In the genomic region with DNA sequence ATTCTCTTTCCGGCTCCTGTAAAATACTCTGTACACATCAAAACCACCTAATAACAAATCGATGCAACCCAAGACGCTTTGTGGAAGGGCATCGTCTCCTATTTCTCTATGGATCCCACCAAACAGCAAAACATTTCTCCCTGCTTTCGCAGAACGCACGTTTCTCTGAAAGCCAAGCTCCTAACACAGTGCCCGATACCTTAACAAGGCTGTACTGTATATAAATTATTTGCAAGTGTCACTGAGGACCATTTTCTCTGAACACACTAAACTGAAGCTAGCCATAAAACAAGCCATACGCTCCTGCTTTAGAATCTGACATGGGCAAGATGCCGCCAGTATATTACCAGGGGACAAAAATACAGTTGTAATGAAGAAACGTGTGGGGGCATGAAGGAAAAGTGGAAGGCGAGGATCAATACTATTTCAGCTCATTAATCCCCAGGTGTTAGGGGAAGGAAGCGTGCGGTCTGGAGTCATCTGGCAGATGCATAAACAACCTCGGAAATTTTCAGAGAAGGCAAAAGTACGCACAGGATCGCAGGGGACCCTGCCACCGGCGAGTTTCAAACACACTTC, we compare ENCODE assay signal across 1 cellular context.
TF ChIP-seq lines count a peak whose summit lies in the region.

No MANE protein-coding gene starts in this region.

TF ChIP-seq in WTC11, 78 proteins besides CTCF, POLR2A, EP300 and RAD21 (continued from another document):
- TF ChIP-seq, protein P1, sequence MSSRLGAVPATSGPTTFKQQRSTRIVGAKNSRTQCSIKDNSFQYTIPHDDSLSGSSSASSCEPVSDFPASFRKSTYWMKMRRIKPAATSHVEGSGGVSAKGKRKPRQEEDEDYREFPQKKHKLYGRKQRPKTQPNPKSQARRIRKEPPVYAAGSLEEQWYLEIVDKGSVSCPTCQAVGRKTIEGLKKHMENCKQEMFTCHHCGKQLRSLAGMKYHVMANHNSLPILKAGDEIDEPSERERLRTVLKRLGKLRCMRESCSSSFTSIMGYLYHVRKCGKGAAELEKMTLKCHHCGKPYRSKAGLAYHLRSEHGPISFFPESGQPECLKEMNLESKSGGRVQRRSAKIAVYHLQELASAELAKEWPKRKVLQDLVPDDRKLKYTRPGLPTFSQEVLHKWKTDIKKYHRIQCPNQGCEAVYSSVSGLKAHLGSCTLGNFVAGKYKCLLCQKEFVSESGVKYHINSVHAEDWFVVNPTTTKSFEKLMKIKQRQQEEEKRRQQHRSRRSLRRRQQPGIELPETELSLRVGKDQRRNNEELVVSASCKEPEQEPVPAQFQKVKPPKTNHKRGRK (CRISPR knock-in tag; IDR thresholded peaks at IDR 0.05; ENCODE audit: borderline replicate concordance), result no peak
- no peak for TF ChIP-seq MYBL2 (CRISPR knock-in tag; IDR thresholded peaks at IDR 0.05)
TF ChIP-seq in WTC11: peak in this region for 0.
